In genomic region chr11:96317985-96318384, GRCh38 we compare ENCODE assay signal across 18 cellular contexts. TPM values are rescaled to one million over a fixed set of nuclear protein-coding genes. Genes with fewer than 3 reads are reported as not detected.
DNase-seq lines count a peak whose midpoint lies in the region; TF ChIP-seq lines count a peak whose summit lies in the region.
"Had no signal": no experiment of that assay in that cellular context is flagged by ENCODE, and none has a peak within 500 bp of the region (broad histone marks: within the 10 kb centered on the region; RNA-seq: fewer than 3 reads in every experiment).

No MANE protein-coding gene starts in this region.

- H3K36me3 ChIP-seq in MM.1S (replicated peaks; ENCODE audit: insufficient read depth, low read length) (no peaks in the 10 kb centered on the region), mammary epithelial cell (ENCODE audit: insufficient read depth, low read length) (no peaks in the 10 kb centered on the region)

- CTCF ChIA-PET in mammary epithelial cell (lab: Charles Lee; ENCODE audit: low non-redundant PET), result no interaction called here

- H3F3A ChIP-seq in MM.1S (ENCODE audit: insufficient read depth, low read length), result peaks cover 16% of the 10 kb centered on the region

- peaks cover 92% of the 10 kb centered on the region for H3K4me1 Mint-ChIP-seq in osteocyte (ENCODE audit: unreplicated experiment)

- H3K4me1 ChIP-seq in MM.1S (ENCODE audit: low read length) (peaks cover 29% of the 10 kb centered on the region), mammary epithelial cell (ENCODE audit: insufficient read depth, low read length) (peaks cover 58% of the 10 kb centered on the region)

- BruUV-seq in mammary epithelial cell (replicated peaks; lab: Mats Ljungman, UMichigan), result no TSS peak

- H3K9me3 Mint-ChIP-seq in osteocyte (ENCODE audit: unreplicated experiment), result peaks cover 6% of the 10 kb centered on the region
- H3K9me3 Mint-ChIP-seq: activated naive CD4-positive, alpha-beta T cell treated with anti-CD3 and anti-CD28 coated beads, Interleukin-2, amount 10 ng/mL, durations not matched to agents 7 days and 5 days; naive B cell had no signal

- H3K9me3 ChIP-seq in MM.1S (replicated peaks; ENCODE audit: insufficient read depth, low read length), result no peaks in the 10 kb centered on the region
- H3K9me3 ChIP-seq in mammary epithelial cell (replicated peaks; ENCODE audit: insufficient read depth, low read length), result no peaks in the 10 kb centered on the region
- H3K9me3 ChIP-seq: BLaER1 treated with 17β-estradiol and CSF1 and Interleukin-3, amounts not matched to agents 10 nM and 100 nM had no signal

- H4K20me1 ChIP-seq in MM.1S (ENCODE audit: insufficient read depth, low read length), result no peaks in the 10 kb centered on the region
- H4K20me1 ChIP-seq in mammary epithelial cell (ENCODE audit: insufficient read depth, low read length), result no peaks in the 10 kb centered on the region

- in situ Hi-C loops in mammary epithelial cell (cut with MboI; ENCODE audit: low sequenced_read_pairs in 2 of 2), result no loop called here

- TF ChIP-seq CTCF in MM.1S (IDR thresholded peaks at IDR 0.05; ENCODE audit: low read length), result no peak
- no peak for TF ChIP-seq CTCF in mammary epithelial cell (conservative IDR thresholded peaks at IDR 0.05 in 1 of 2, IDR thresholded peaks at IDR 0.05 in 1 of 2; ENCODE audit: extremely low read depth in 1 of 2, insufficient read depth in 1 of 2, low read depth in 1 of 2, low read length in 2 of 2)
- no peak for TF ChIP-seq CTCF in osteocyte (IDR thresholded peaks at IDR 0.05)

- no peak overlapping the region for H3K4me3 Mint-ChIP-seq in osteocyte (ENCODE audit: unreplicated experiment)
- H3K4me3 Mint-ChIP-seq: activated naive CD4-positive, alpha-beta T cell treated with anti-CD3 and anti-CD28 coated beads, Interleukin-2, amount 10 ng/mL, durations not matched to agents 7 days and 5 days; naive B cell had no signal

- peak overlapping the region; percentile 42 for H3K27ac Mint-ChIP-seq in osteocyte (ENCODE audit: unreplicated experiment)
- H3K27ac Mint-ChIP-seq: activated naive CD4-positive, alpha-beta T cell treated with anti-CD3 and anti-CD28 coated beads, Interleukin-2, amount 10 ng/mL, durations not matched to agents 7 days and 5 days had no signal

- peaks cover 7% of the 10 kb centered on the region for H3K36me3 Mint-ChIP-seq in osteocyte (ENCODE audit: unreplicated experiment)

- peaks cover 96% of the 10 kb centered on the region for H3K79me2 ChIP-seq in MM.1S (ENCODE audit: low read length)
- H3K79me2 ChIP-seq in mammary epithelial cell (ENCODE audit: insufficient read depth, low read length), result peaks cover 84% of the 10 kb centered on the region

- dilution Hi-C loops in mammary epithelial cell (cut with HindIII; ENCODE audit: low sequenced_read_pairs), result loop anchor here (5.0 kb wide), 2 partner anchors 41 to 101 kb away; no protein-coding TSS in a partner anchor

- H3K27me3 ChIP-seq in MM.1S (replicated peaks; ENCODE audit: insufficient read depth, low read length), result no peaks in the 10 kb centered on the region
- H3K27me3 ChIP-seq in mammary epithelial cell (ENCODE audit: insufficient read depth, low read length), result no peaks in the 10 kb centered on the region
- H3K27me3 ChIP-seq: BLaER1 treated with 17β-estradiol and CSF1 and Interleukin-3, amounts not matched to agents 10 nM and 100 nM had no signal

- no peak overlapping the region for H3K9ac ChIP-seq in MM.1S (ENCODE audit: low read length)
- H3K9ac ChIP-seq in mammary epithelial cell (ENCODE audit: insufficient read depth, low read length), result no peak overlapping the region
- H3K9ac ChIP-seq: BLaER1 treated with 17β-estradiol and CSF1 and Interleukin-3, amounts not matched to agents 10 nM and 100 nM; GM23248 had no signal

- DNase-seq in EH (ENCODE audit: low read depth) (peak; percentile 42), MM.1S (peak; percentile 7), mammary epithelial cell (no peak), osteocyte (ENCODE audit: extremely low spot score, unreplicated experiment) (no peak), DMS79 (lab: John Stamatoyannopoulos, UW) (no peak), SIG-M5 (lab: John Stamatoyannopoulos, UW) (no peak)
- no peak for DNase-seq in stimulated activated naive CD4-positive, alpha-beta T cell (lab: John Stamatoyannopoulos, UW)
- DNase-seq in activated CD4-positive, alpha-beta T cell treated with anti-CD3 and anti-CD28 coated beads, Interleukin-2, amount 50 U/mL, for 1 hour, result no peak
- DNase-seq: activated naive CD4-positive, alpha-beta T cell treated with anti-CD3 and anti-CD28 coated beads, Interleukin-2, amount 10 ng/mL, durations not matched to agents 7 days and 5 days; glutamatergic neuron; GM23248; kidney glomerular epithelial cell; naive B cell; NCI-H1417 treated with DMSO at 0.1 percent for 48 hours; PC-3; SW 1271 had no signal

- no peaks in the 10 kb centered on the region for H3K27me3 Mint-ChIP-seq in osteocyte (ENCODE audit: unreplicated experiment)
- H3K27me3 Mint-ChIP-seq: activated naive CD4-positive, alpha-beta T cell treated with anti-CD3 and anti-CD28 coated beads, Interleukin-2, amount 10 ng/mL, durations not matched to agents 7 days and 5 days; naive B cell had no signal

- H3K27ac ChIP-seq in MM.1S (ENCODE audit: low read length) (peak overlapping the region; percentile 44; the same call in 1 of the 2 replicates), mammary epithelial cell (ENCODE audit: insufficient read depth, low read depth, low read length) (no peak overlapping the region)
- H3K27ac ChIP-seq: BLaER1 treated with 17β-estradiol and CSF1 and Interleukin-3, amounts not matched to agents 10 nM and 100 nM had no signal

- intact Hi-C loops in mammary epithelial cell (cut with micrococcal nuclease), result no loop called here

- H3K4me2 ChIP-seq in MM.1S (ENCODE audit: low read depth, low read length) (peak overlapping the region; percentile 11; the same call in 1 of the 2 replicates), mammary epithelial cell (ENCODE audit: insufficient read depth, low read depth, low read length) (no peak overlapping the region)

- H2AFZ ChIP-seq in MM.1S (ENCODE audit: low read length) (no peak overlapping the region), mammary epithelial cell (ENCODE audit: low read depth, low read length) (peak overlapping the region; percentile 41)
- H2AFZ ChIP-seq: GM23248 had no signal

- 100% methylated on average over 2 of the region's 2 CpGs for WGBS in mammary epithelial cell (ENCODE audit: low coverage, missing lambda C conversion rate)

- H3K9me2 ChIP-seq in MM.1S (replicated peaks; ENCODE audit: insufficient read depth, low read length), result no peaks in the 10 kb centered on the region

- no peak overlapping the region for H3K4me3 ChIP-seq in MM.1S (ENCODE audit: low read length)
- H3K4me3 ChIP-seq in mammary epithelial cell (replicated peaks in 1 of 3; ENCODE audit: insufficient read depth in 1 of 3, low read depth in 2 of 3, low read length in 3 of 3), result no peak overlapping the region
- H3K4me3 ChIP-seq: BLaER1 treated with 17β-estradiol and CSF1 and Interleukin-3, amounts not matched to agents 10 nM and 100 nM; GM23248 had no signal

RNA-seq across cellular contexts. Expression of gene MAML2, which starts 25.0 kb away (rescaled TPM):
- 10 to 100 TPM in 1 of 2 donors, 1 to 10 TPM in 1; 9.5 to 14.2 TPM for total RNA-seq in mammary epithelial cell
- 7.5 TPM for polyA plus RNA-seq in mammary epithelial cell
- 15.6 TPM for polyA minus RNA-seq in mammary epithelial cell
- total RNA-seq in osteocyte, result 28.0 and 29.3 TPM in 2 replicates
- total RNA-seq: G401 had no signal

Comparison
In these comparisons a context has a peak if more than half of its experiments do, and no peak if none do; other contexts are left out.
1. DNase-seq: peak in EH (single experiment) and MM.1S (single experiment); none in mammary epithelial cell (single experiment), osteocyte (single experiment), stimulated activated naive CD4-positive, alpha-beta T cell (0 of 6), DMS79 (single experiment), activated CD4-positive, alpha-beta T cell treated with anti-CD3 and anti-CD28 coated beads, Interleukin-2, amount 50 U/mL, for 1 hour (single experiment) and SIG-M5 (single experiment).